Comparison of ENCODE assay signal across 37 cellular contexts in the genomic region with DNA sequence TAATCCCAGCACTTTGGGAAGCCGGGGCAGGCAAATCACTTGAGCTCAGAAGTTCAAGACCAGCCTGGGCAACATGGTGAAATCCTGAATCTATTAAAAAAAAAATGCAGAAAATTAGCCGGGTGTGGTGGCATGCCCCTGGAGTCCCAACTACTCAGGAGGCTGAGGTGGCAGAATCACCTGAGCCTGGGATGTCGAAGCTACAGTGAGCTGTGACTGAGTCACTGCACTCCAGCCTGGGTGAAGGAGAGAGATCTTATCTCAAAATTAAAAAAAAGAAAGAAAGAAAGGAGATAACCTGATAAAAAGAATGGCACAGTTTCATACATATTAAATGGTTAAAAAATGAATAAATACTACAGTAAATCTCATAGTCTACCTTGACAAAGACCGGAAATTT.
DNase-seq lines count a peak whose midpoint lies in the region; ATAC-seq, FAIRE-seq and TF ChIP-seq lines count a peak whose summit lies in the region.
"Had no signal": no experiment of that assay in that cellular context is flagged by ENCODE, and none has a peak within 500 bp of the region (broad histone marks: within the 10 kb centered on the region; RNA-seq: fewer than 3 reads in every experiment).

No MANE protein-coding gene starts in this region.

- no peaks in the 10 kb centered on the region for H3K79me2 ChIP-seq in keratinocyte (ENCODE audit: control insufficient read depth, insufficient read depth, low read length)

- no peaks in the 10 kb centered on the region for H3K9me3 ChIP-seq in keratinocyte (ENCODE audit: control insufficient read depth, low read depth, low read length)
- H3K9me3 ChIP-seq: esophagus squamous epithelium, psoas muscle, sigmoid colon, suprapubic skin had no signal

- H3K27me3 Mint-ChIP-seq in activated CD4-positive, alpha-beta T cell treated with anti-CD3 and anti-CD28 coated beads, Interleukin-2, amount 10 ng/mL, durations not matched to agents 7 days and 5 days, result no peaks in the 10 kb centered on the region
- H3K27me3 Mint-ChIP-seq in activated B cell treated with CpG ODN at 0.5 μM for 24 hours, result no peaks in the 10 kb centered on the region
- H3K27me3 Mint-ChIP-seq: stimulated activated memory B cell treated with anti-CD40 and anti-IgM and Interleukin-4, amounts not matched to agents 10 μg/mL and 1 μg/mL and 100 μg/mL, for 72 hours had no signal

- H3K9me1 ChIP-seq in keratinocyte (ENCODE audit: control insufficient read depth, extremely low read depth, insufficient read depth, low read length), result no peaks in the 10 kb centered on the region

- DNase-seq in activated CD4-positive, alpha-beta T cell treated with anti-CD3 and anti-CD28 coated beads for 4 hours, result peak; percentile 5 to 26
- no peak for DNase-seq in activated CD4-positive, alpha-beta T cell treated with anti-CD3 and anti-CD28 coated beads, Interleukin-2, amount 10 ng/mL, durations not matched to agents 7 days and 5 days
- peak; percentile 45 for DNase-seq in HT1080 (ENCODE audit: low read depth)
- DNase-seq in activated B cell treated with CpG ODN at 0.5 μM for 24 hours, result no peak
- DNase-seq in keratinocyte (ENCODE audit: low read depth, low spot score), result peak; percentile 36
- DNase-seq: 8988T; activated CD8-positive, alpha-beta memory T cell treated with anti-CD3 and anti-CD28 coated beads, Interleukin-2, amount 10 ng/mL, durations not matched to agents 7 days and 5 days; activated gamma-delta T cell treated with Interleukin-2 at 50 U/mL for 16 hours; activated T-cell treated with anti-CD3 and anti-CD28 coated beads, Interleukin-2, amount 50 U/mL, for 4 hours; Calu3; caudate nucleus; effector memory CD4-positive, alpha-beta T cell; esophagus squamous epithelium; foreskin melanocyte; H9; Karpas-422; natural killer cell; NCI-H1417 treated with DMSO at 0.1 percent for 48 hours; NCI-H2081; NCI-H524 treated with DMSO at 0.1 percent for 48 hours; occipital lobe; OCI-M1; psoas muscle; sigmoid colon; T-helper 1 cell had no signal

- POLR2A ChIA-PET in activated CD4-positive, alpha-beta T cell treated with anti-CD3 and anti-CD28 coated beads, Interleukin-2, amount 10 ng/mL, durations not matched to agents 7 days and 5 days (lab: Charles Lee), result no interaction called here
- POLR2A ChIA-PET in activated B cell treated with CpG ODN at 0.5 μM for 24 hours (lab: Charles Lee), result interaction anchor here (0.7 kb wide), 1 partner anchor 51 kb away, joined by 8 read pairs; no protein-coding TSS in a partner anchor

- FAIRE-seq in keratinocyte (lab: Jason Lieb, UNC), result no peak
- FAIRE-seq: astrocyte, TTC549 had no signal

- H3K27ac Mint-ChIP-seq in activated CD4-positive, alpha-beta T cell treated with anti-CD3 and anti-CD28 coated beads, Interleukin-2, amount 10 ng/mL, durations not matched to agents 7 days and 5 days, result no peak overlapping the region
- peak overlapping the region; percentile 46 for H3K27ac Mint-ChIP-seq in activated B cell treated with CpG ODN at 0.5 μM for 24 hours
- H3K27ac Mint-ChIP-seq: activated CD8-positive, alpha-beta memory T cell treated with anti-CD3 and anti-CD28 coated beads, Interleukin-2, amount 10 ng/mL, durations not matched to agents 7 days and 5 days; H9; natural killer cell; stimulated activated memory B cell treated with anti-CD40 and anti-IgM and Interleukin-4, amounts not matched to agents 10 μg/mL and 1 μg/mL and 100 μg/mL, for 72 hours had no signal

- no peak overlapping the region for H3K4me3 ChIP-seq in keratinocyte (ENCODE audit: control insufficient read depth in 2 of 3, extremely low read depth in 1 of 3, insufficient read depth in 2 of 3, low read depth in 1 of 3, low read length in 3 of 3)
- H3K4me3 ChIP-seq: coronary artery, esophagus squamous epithelium, lung, psoas muscle, sigmoid colon, SK-N-MC, suprapubic skin had no signal

- H3K9ac ChIP-seq in keratinocyte (ENCODE audit: control insufficient read depth, extremely low read depth, insufficient read depth, low read length), result no peak overlapping the region

- H3K4me1 ChIP-seq in keratinocyte (ENCODE audit: control insufficient read depth, extremely low read depth, insufficient read depth, low read length), result peaks cover 9% of the 10 kb centered on the region
- H3K4me1 ChIP-seq: esophagus squamous epithelium, psoas muscle, sigmoid colon, suprapubic skin had no signal

- dilution Hi-C loops in keratinocyte (cut with MboI; ENCODE audit: extremely low pct_ligation_motif_present, low sequenced_read_pairs), result no loop called here

- H3K9me3 Mint-ChIP-seq in activated CD4-positive, alpha-beta T cell treated with anti-CD3 and anti-CD28 coated beads, Interleukin-2, amount 10 ng/mL, durations not matched to agents 7 days and 5 days, result no peaks in the 10 kb centered on the region
- H3K9me3 Mint-ChIP-seq in activated B cell treated with CpG ODN at 0.5 μM for 24 hours, result no peaks in the 10 kb centered on the region
- H3K9me3 Mint-ChIP-seq: activated T-cell treated with anti-CD3 and anti-CD28 coated beads, Interleukin-2, amount 50 U/mL, for 4 hours; H9; natural killer cell; stimulated activated memory B cell treated with anti-CD40 and anti-IgM and Interleukin-4, amounts not matched to agents 10 μg/mL and 1 μg/mL and 100 μg/mL, for 72 hours had no signal

- CTCF ChIA-PET in activated CD4-positive, alpha-beta T cell treated with anti-CD3 and anti-CD28 coated beads, Interleukin-2, amount 10 ng/mL, durations not matched to agents 7 days and 5 days (lab: Charles Lee), result interaction anchor here (0.7 to 1.0 kb wide), 6 partner anchors 8 to 79 kb away, joined by 3 to 5 read pairs (median 4); no protein-coding TSS in a partner anchor
- CTCF ChIA-PET in activated B cell treated with CpG ODN at 0.5 μM for 24 hours (lab: Charles Lee), result no interaction called here

- peaks cover 4% of the 10 kb centered on the region for H3K4me1 Mint-ChIP-seq in activated CD4-positive, alpha-beta T cell treated with anti-CD3 and anti-CD28 coated beads, Interleukin-2, amount 10 ng/mL, durations not matched to agents 7 days and 5 days
- peaks cover 34% of the 10 kb centered on the region for H3K4me1 Mint-ChIP-seq in activated B cell treated with CpG ODN at 0.5 μM for 24 hours

- H3K27ac ChIP-seq in keratinocyte (ENCODE audit: control insufficient read depth, insufficient read depth, low read length), result peak overlapping the region; percentile 55
- H3K27ac ChIP-seq: C4-2B, coronary artery, esophagus squamous epithelium, psoas muscle, sigmoid colon, SK-N-MC, suprapubic skin had no signal

- ATAC-seq in activated B cell treated with CpG ODN at 0.5 μM for 24 hours (ENCODE audit: low read depth) (no peak), GM19467 (IDR thresholded peaks at IDR 0.05; ENCODE audit: unreplicated experiment) (no peak), GM18861 (IDR thresholded peaks at IDR 0.05; ENCODE audit: unreplicated experiment) (no peak), esophagus mucosa (no peak)
- ATAC-seq: activated CD4-positive, CD25-positive, alpha-beta regulatory T cell treated with anti-CD3 and anti-CD28 coated beads, Interleukin-2, amount 50 U/mL, for 24 hours; activated CD8-positive, alpha-beta memory T cell treated with anti-CD3 and anti-CD28 coated beads, Interleukin-2, amount 10 ng/mL, durations not matched to agents 7 days and 5 days; activated T-cell treated with anti-CD3 and anti-CD28 coated beads, Interleukin-2, amount 50 U/mL, for 4 hours; natural killer cell; psoas muscle; stimulated activated memory B cell treated with anti-CD40 and anti-IgM and Interleukin-4, amounts not matched to agents 10 μg/mL and 1 μg/mL and 100 μg/mL, for 72 hours had no signal

- H3K36me3 ChIP-seq in keratinocyte (ENCODE audit: control insufficient read depth in 2 of 2, extremely low read depth in 1 of 2, insufficient read depth in 2 of 2, low read length in 2 of 2), result no peaks in the 10 kb centered on the region
- H3K36me3 ChIP-seq: esophagus squamous epithelium, sigmoid colon, suprapubic skin had no signal

- H3K4me2 ChIP-seq in keratinocyte (ENCODE audit: control insufficient read depth, extremely low read depth, insufficient read depth, low read depth, low read length), result no peak overlapping the region

- no peak overlapping the region for H2AFZ ChIP-seq in keratinocyte (ENCODE audit: control insufficient read depth, low read length)

- H3K36me3 Mint-ChIP-seq in activated CD4-positive, alpha-beta T cell treated with anti-CD3 and anti-CD28 coated beads, Interleukin-2, amount 10 ng/mL, durations not matched to agents 7 days and 5 days (ENCODE audit: low read depth), result peaks cover 2% of the 10 kb centered on the region
- H3K36me3 Mint-ChIP-seq in activated B cell treated with CpG ODN at 0.5 μM for 24 hours (ENCODE audit: low read depth), result no peaks in the 10 kb centered on the region
- H3K36me3 Mint-ChIP-seq: natural killer cell; stimulated activated memory B cell treated with anti-CD40 and anti-IgM and Interleukin-4, amounts not matched to agents 10 μg/mL and 1 μg/mL and 100 μg/mL, for 72 hours had no signal

- no peaks in the 10 kb centered on the region for H4K20me1 ChIP-seq in keratinocyte (ENCODE audit: control insufficient read depth, extremely low read depth, insufficient read depth, low read length)

- TF ChIP-seq CTCF in activated B cell treated with CpG ODN at 0.5 μM for 24 hours (IDR thresholded peaks at IDR 0.05), result no peak
- TF ChIP-seq CTCF in keratinocyte (optimal IDR thresholded peaks at IDR 0.05 in 1 of 3, IDR thresholded peaks at IDR 0.05 in 1 of 3, conservative IDR thresholded peaks at IDR 0.05 in 1 of 3; ENCODE audit: extremely low read depth in 1 of 3, insufficient read depth in 2 of 3, low read length in 3 of 3), result no peak

- intact Hi-C loops in activated B cell treated with CpG ODN at 0.5 μM for 24 hours (cut with micrococcal nuclease), result no loop called here

- H3K4me3 Mint-ChIP-seq in activated CD4-positive, alpha-beta T cell treated with anti-CD3 and anti-CD28 coated beads, Interleukin-2, amount 10 ng/mL, durations not matched to agents 7 days and 5 days, result no peak overlapping the region
- H3K4me3 Mint-ChIP-seq in activated B cell treated with CpG ODN at 0.5 μM for 24 hours, result no peak overlapping the region
- H3K4me3 Mint-ChIP-seq: activated CD8-positive, alpha-beta memory T cell treated with anti-CD3 and anti-CD28 coated beads, Interleukin-2, amount 10 ng/mL, durations not matched to agents 7 days and 5 days; activated T-cell treated with anti-CD3 and anti-CD28 coated beads, Interleukin-2, amount 50 U/mL, for 4 hours; H9; natural killer cell; stimulated activated memory B cell treated with anti-CD40 and anti-IgM and Interleukin-4, amounts not matched to agents 10 μg/mL and 1 μg/mL and 100 μg/mL, for 72 hours had no signal

- H3K27me3 ChIP-seq in keratinocyte (ENCODE audit: control insufficient read depth, extremely low read depth, insufficient read depth, low read length), result no peaks in the 10 kb centered on the region
- H3K27me3 ChIP-seq: esophagus squamous epithelium, sigmoid colon, suprapubic skin had no signal

Comparison
In these comparisons a context has a peak if more than half of its experiments do, and no peak if none do; other contexts are left out.
1. DNase-seq: peak in activated CD4-positive, alpha-beta T cell treated with anti-CD3 and anti-CD28 coated beads for 4 hours (2 of 2), HT1080 (single experiment) and keratinocyte (single experiment); none in activated CD4-positive, alpha-beta T cell treated with anti-CD3 and anti-CD28 coated beads, Interleukin-2, amount 10 ng/mL, durations not matched to agents 7 days and 5 days (single experiment) and activated B cell treated with CpG ODN at 0.5 μM for 24 hours (single experiment).